In genomic region chr7:122302826-122303521, GRCh38 we compare ENCODE assay signal across 32 cellular contexts. TPM values are rescaled to one million over a fixed set of nuclear protein-coding genes. Genes with fewer than 3 reads are reported as not detected.
DNase-seq lines count a peak whose midpoint lies in the region; ATAC-seq and TF ChIP-seq lines count a peak whose summit lies in the region.
"Had no signal": no experiment of that assay in that cellular context is flagged by ENCODE, and none has a peak within 500 bp of the region (broad histone marks: within the 10 kb centered on the region; RNA-seq: fewer than 3 reads in every experiment).

No MANE protein-coding gene starts in this region.

- POLR2A ChIA-PET in activated CD4-positive, alpha-beta T cell treated with anti-CD3 and anti-CD28 coated beads, Interleukin-2, amount 10 ng/mL, durations not matched to agents 7 days and 5 days (lab: Charles Lee): no interaction called here

- H3K9me3 Mint-ChIP-seq in activated CD4-positive, alpha-beta T cell treated with anti-CD3 and anti-CD28 coated beads, Interleukin-2, amount 10 ng/mL, durations not matched to agents 7 days and 5 days: peaks cover 3% of the 10 kb centered on the region
- H3K9me3 Mint-ChIP-seq in endothelial cell (ENCODE audit: unreplicated experiment): no peaks in the 10 kb centered on the region
- H3K9me3 Mint-ChIP-seq: activated naive CD4-positive, alpha-beta T cell treated with anti-CD3 and anti-CD28 coated beads for 36 hours; mesothelial cell of epicardium had no signal

- peaks cover 85% of the 10 kb centered on the region for H3K27me3 Mint-ChIP-seq in activated CD4-positive, alpha-beta T cell treated with anti-CD3 and anti-CD28 coated beads, Interleukin-2, amount 10 ng/mL, durations not matched to agents 7 days and 5 days
- H3K27me3 Mint-ChIP-seq in endothelial cell (ENCODE audit: unreplicated experiment): peaks cover 39% of the 10 kb centered on the region

- CTCF ChIA-PET in activated CD4-positive, alpha-beta T cell treated with anti-CD3 and anti-CD28 coated beads, Interleukin-2, amount 10 ng/mL, durations not matched to agents 7 days and 5 days (lab: Charles Lee): no interaction called here

- no peak for ATAC-seq in GM19351 (IDR thresholded peaks at IDR 0.05; ENCODE audit: unreplicated experiment)
- ATAC-seq: left ventricle myocardium superior; naive thymus-derived CD4-positive, alpha-beta T cell had no signal

- H3K27ac Mint-ChIP-seq in activated CD4-positive, alpha-beta T cell treated with anti-CD3 and anti-CD28 coated beads, Interleukin-2, amount 10 ng/mL, durations not matched to agents 7 days and 5 days: peak overlapping the region; percentile 22
- no peak overlapping the region for H3K27ac Mint-ChIP-seq in endothelial cell (ENCODE audit: unreplicated experiment)
- H3K27ac Mint-ChIP-seq: activated naive CD4-positive, alpha-beta T cell treated with anti-CD3 and anti-CD28 coated beads for 36 hours; immature natural killer cell; mesothelial cell of epicardium had no signal

- no peak for TF ChIP-seq CTCF in endothelial cell (IDR thresholded peaks at IDR 0.05; ENCODE audit: unreplicated experiment)

- peaks cover 3% of the 10 kb centered on the region for H3K4me1 Mint-ChIP-seq in activated CD4-positive, alpha-beta T cell treated with anti-CD3 and anti-CD28 coated beads, Interleukin-2, amount 10 ng/mL, durations not matched to agents 7 days and 5 days
- H3K4me1 Mint-ChIP-seq in endothelial cell (ENCODE audit: unreplicated experiment): peaks cover 39% of the 10 kb centered on the region
- H3K4me1 Mint-ChIP-seq: immature natural killer cell had no signal

- no peak overlapping the region for H3K4me3 Mint-ChIP-seq in activated CD4-positive, alpha-beta T cell treated with anti-CD3 and anti-CD28 coated beads, Interleukin-2, amount 10 ng/mL, durations not matched to agents 7 days and 5 days
- peak overlapping the region; percentile 17 for H3K4me3 Mint-ChIP-seq in endothelial cell (ENCODE audit: unreplicated experiment)
- H3K4me3 Mint-ChIP-seq: activated naive CD4-positive, alpha-beta T cell treated with anti-CD3 and anti-CD28 coated beads for 36 hours; immature natural killer cell; mesothelial cell of epicardium had no signal

- H3K36me3 Mint-ChIP-seq in activated CD4-positive, alpha-beta T cell treated with anti-CD3 and anti-CD28 coated beads, Interleukin-2, amount 10 ng/mL, durations not matched to agents 7 days and 5 days (ENCODE audit: low read depth): peaks cover 5% of the 10 kb centered on the region
- H3K36me3 Mint-ChIP-seq in endothelial cell (ENCODE audit: low read depth, unreplicated experiment): peaks cover 9% of the 10 kb centered on the region
- H3K36me3 Mint-ChIP-seq: mesothelial cell of epicardium had no signal

- no peak for DNase-seq in activated CD4-positive, alpha-beta T cell treated with anti-CD3 and anti-CD28 coated beads, Interleukin-2, amount 10 ng/mL, durations not matched to agents 7 days and 5 days
- DNase-seq in activated CD4-positive, alpha-beta T cell treated with anti-CD3 and anti-CD28 coated beads for 4 hours: no peak
- DNase-seq in NCI-H69 (lab: John Stamatoyannopoulos, UW) (peak; percentile 40), endothelial cell (ENCODE audit: low spot score) (no peak), retina (peak; percentile 58), AG08395 (ENCODE audit: low spot score) (no peak), putamen (ENCODE audit: low spot score) (no peak)
- DNase-seq: ACHN; activated CD4-positive, CD25-positive, alpha-beta regulatory T cell; activated naive CD4-positive, alpha-beta T cell treated with anti-CD3 and anti-CD28 coated beads for 36 hours; activated T-cell treated with anti-CD3 and anti-CD28 coated beads, Interleukin-2, amount 50 U/mL, for 48 hours; anterior cingulate cortex; central memory CD4-positive, alpha-beta T cell; GOT3; immature natural killer cell; left ventricle myocardium superior; naive thymus-derived CD4-positive, alpha-beta T cell; NCI-H524 treated with DMSO at 0.1 percent for 48 hours; ovary; Peyer's patch; stimulated activated CD4-positive, alpha-beta T cell treated with anti-CD3 and anti-CD28 coated beads, Interleukin-12 subunit alpha, Interleukin-12 subunit beta, amount 100 ng/mL, for 4 hours; stimulated activated CD4-positive, alpha-beta T cell treated with anti-CD3 and anti-CD28 coated beads, Interleukin-4, amount 100 ng/mL, for 24 hours; stimulated activated naive CD4-positive, alpha-beta T cell treated with Interleukin-2 at 50 U/mL for 16 hours; T1000; testis had no signal

RNA-seq across cellular contexts. Expression of gene FEZF1, which starts 1.6 kb away (rescaled TPM):
- total RNA-seq in activated CD4-positive, alpha-beta T cell treated with anti-CD3 and anti-CD28 coated beads, Interleukin-2, amount 10 ng/mL, durations not matched to agents 7 days and 5 days: not detected
- total RNA-seq in endothelial cell (ENCODE audit: unreplicated experiment): 0.28 TPM
- total RNA-seq: activated CD8-positive, alpha-beta memory T cell treated with anti-CD3 and anti-CD28 coated beads for 36 hours; activated naive CD4-positive, alpha-beta T cell treated with anti-CD3 and anti-CD28 coated beads for 36 hours; dermis blood vessel endothelial cell; HT1080; left ventricle myocardium superior; mesothelial cell of epicardium; naive thymus-derived CD4-positive, alpha-beta T cell; ovary; Peyer's patch; right lobe of liver; vagina had no signal

Comparison
In these comparisons a context has a peak if more than half of its experiments do, and no peak if none do; other contexts are left out.
1. DNase-seq: peak in NCI-H69 (single experiment) and retina (single experiment); none in activated CD4-positive, alpha-beta T cell treated with anti-CD3 and anti-CD28 coated beads, Interleukin-2, amount 10 ng/mL, durations not matched to agents 7 days and 5 days (single experiment), activated CD4-positive, alpha-beta T cell treated with anti-CD3 and anti-CD28 coated beads for 4 hours (0 of 2), endothelial cell (single experiment), AG08395 (single experiment) and putamen (single experiment).